8 cellular contexts compared by ENCODE assay signal in genomic region chr17:43832976-43833829, GRCh38. TPM values are rescaled to one million over a fixed set of nuclear protein-coding genes. Genes with fewer than 3 reads are reported as not detected.
DNase-seq lines count a peak whose midpoint lies in the region; ATAC-seq, FAIRE-seq and TF ChIP-seq lines count a peak whose summit lies in the region.

MPP3 (minus strand) TSS chr17:43833146; CDS start chr17:43831906, 1,240 bp downstream.

- peak within 1 kb of the TSS; percentile 84 for H3K4me3 Mint-ChIP-seq in activated naive CD4-positive, alpha-beta T cell treated with anti-CD3 and anti-CD28 coated beads, Interleukin-2, amount 50 U/mL, for 24 hours

- H3K9me3 ChIP-seq in gastroesophageal sphincter (no peaks in the 10 kb centered on the region), neural cell (ENCODE audit: low read length) (no peaks in the 10 kb centered on the region), thymus (ENCODE audit: control insufficient read depth) (peaks cover 3% of the 10 kb centered on the region)

- H2AFZ ChIP-seq in neural cell (ENCODE audit: low read depth, low read length): peak within 1 kb of the TSS; percentile 61

- no peak for TF ChIP-seq RAD21 in neural cell (conservative IDR thresholded peaks at IDR 0.05)

- H3K9me3 Mint-ChIP-seq in activated naive CD4-positive, alpha-beta T cell treated with anti-CD3 and anti-CD28 coated beads, Interleukin-2, amount 50 U/mL, for 24 hours: no peaks in the 10 kb centered on the region

- TF ChIP-seq POLR2A in gastroesophageal sphincter (IDR thresholded peaks at IDR 0.05): peak; percentile 37 to 60

- peaks cover 19% of the 10 kb centered on the region for H3K27me3 Mint-ChIP-seq in activated naive CD4-positive, alpha-beta T cell treated with anti-CD3 and anti-CD28 coated beads, Interleukin-2, amount 50 U/mL, for 24 hours

- ATAC-seq in gastroesophageal sphincter (peak; percentile 94), GM21723 (IDR thresholded peaks at IDR 0.05; ENCODE audit: unreplicated experiment) (no peak)

- H3K27me3 ChIP-seq in gastroesophageal sphincter (no peaks in the 10 kb centered on the region), neural cell (ENCODE audit: insufficient read depth, low read depth, low read length) (no peaks in the 10 kb centered on the region), thymus (ENCODE audit: control insufficient read depth, insufficient read depth) (peaks cover 31% of the 10 kb centered on the region)

- H3F3A ChIP-seq in neural cell (ENCODE audit: insufficient read depth, low read length, poor library complexity, severe bottlenecking): no peaks in the 10 kb centered on the region

- TF ChIP-seq EP300 in gastroesophageal sphincter (IDR thresholded peaks at IDR 0.05) (no peak), neural cell (conservative IDR thresholded peaks at IDR 0.05; ENCODE audit: poor library complexity, severe bottlenecking) (no peak)

- no peak for FAIRE-seq in RCC 7860 (lab: Jason Lieb, UNC)

- H3K27ac ChIP-seq in gastroesophageal sphincter (peak within 1 kb of the TSS in 3 of 4 donors; percentile 72 to 88 (median 79)), neural cell (ENCODE audit: low read length) (peak within 1 kb of the TSS; percentile 32), thymus (ENCODE audit: low read depth) (no peak within 1 kb of the TSS)

- no peaks in the 10 kb centered on the region for H3K79me2 ChIP-seq in neural cell (replicated peaks; ENCODE audit: insufficient read depth, low read length)

- TF ChIP-seq CTCF in gastroesophageal sphincter (IDR thresholded peaks at IDR 0.05): peak in 1 of 4 experiments; percentile 7
- no peak for TF ChIP-seq CTCF in neural cell (IDR thresholded peaks at IDR 0.05; ENCODE audit: poor library complexity, severe bottlenecking)

- H3K4me3 ChIP-seq in gastroesophageal sphincter: peak within 1 kb of the TSS; percentile 50 to 95
- H3K4me3 ChIP-seq in neural cell (ENCODE audit: low read length): peak within 1 kb of the TSS; percentile 87
- peak within 1 kb of the TSS; percentile 47 for H3K4me3 ChIP-seq in thymus (ENCODE audit: low read length)

- H4K20me1 ChIP-seq in neural cell (ENCODE audit: insufficient read depth): no peaks in the 10 kb centered on the region

- peak within 1 kb of the TSS; percentile 66 for H3K4me2 ChIP-seq in neural cell (ENCODE audit: low read length)

- H3K4me1 Mint-ChIP-seq in activated naive CD4-positive, alpha-beta T cell treated with anti-CD3 and anti-CD28 coated beads, Interleukin-2, amount 50 U/mL, for 24 hours: peaks cover 9% of the 10 kb centered on the region

- DNase-seq in Ammon's horn (ENCODE audit: low spot score) (peak; percentile 66), HPDE6-E6E7 (ENCODE audit: extremely low spot score) (peak; percentile 88), RCC 7860 (ENCODE audit: low spot score) (peak; percentile 46)

- no peaks in the 10 kb centered on the region for H3K9me2 ChIP-seq in neural cell (ENCODE audit: insufficient read depth, low read length)

- H3K27ac Mint-ChIP-seq in activated naive CD4-positive, alpha-beta T cell treated with anti-CD3 and anti-CD28 coated beads, Interleukin-2, amount 50 U/mL, for 24 hours: no peak within 1 kb of the TSS

- H3K36me3 Mint-ChIP-seq in activated naive CD4-positive, alpha-beta T cell treated with anti-CD3 and anti-CD28 coated beads, Interleukin-2, amount 50 U/mL, for 24 hours: no peaks in the 10 kb centered on the region

- 0 to 5% methylated on average over 3 to 11 of the region's 87 CpGs for WGBS in gastroesophageal sphincter (ENCODE audit: low coverage in 1 of 2), 2 donors
- 2% methylated on average over 85 of the region's 87 CpGs for WGBS in thymus

- peak within 1 kb of the TSS; percentile 75 for H3K9ac ChIP-seq in neural cell (ENCODE audit: low read length)

- H3K4me1 ChIP-seq in gastroesophageal sphincter (peaks cover 0 to 30% (median 6%) of the 10 kb centered on the region in 3 donors), thymus (ENCODE audit: control insufficient read depth, insufficient read depth, low read length) (no peaks in the 10 kb centered on the region)

- H3K36me3 ChIP-seq in gastroesophageal sphincter: peaks cover 0 to 32% of the 10 kb centered on the region in 2 donors
- no peaks in the 10 kb centered on the region for H3K36me3 ChIP-seq in neural cell (ENCODE audit: insufficient read depth, low read length)
- H3K36me3 ChIP-seq in thymus (ENCODE audit: control insufficient read depth, insufficient read depth): no peaks in the 10 kb centered on the region

TF ChIP-seq in neural cell, 6 proteins besides CTCF, POLR2A, EP300 and RAD21:
- TF ChIP-seq POLR2AphosphoS5 (IDR thresholded peaks at IDR 0.05) (peak; percentile 58), SMC3 (conservative IDR thresholded peaks at IDR 0.05; ENCODE audit: poor library complexity) (peak; percentile 28), REST (IDR thresholded peaks at IDR 0.05; ENCODE audit: borderline replicate concordance) (peak; percentile 35), MXI1 (conservative IDR thresholded peaks at IDR 0.05; ENCODE audit: poor library complexity, severe bottlenecking) (no peak), TAF1 (IDR thresholded peaks at IDR 0.05; ENCODE audit: low read depth) (peak; percentile 46)

RNA-seq across cellular contexts. Expression of gene MPP3, which starts in this region (rescaled TPM):
- 10 to 100 TPM in 1 of 4 donors, 1 to 10 TPM in 3; 5.1 to 10.8 (median 7.8) TPM for total RNA-seq in gastroesophageal sphincter
- 48.1 and 67.2 TPM in 2 replicates for polyA plus RNA-seq in neural cell
- 40.2 and 41.6 TPM in 2 replicates for polyA minus RNA-seq in neural cell
- polyA plus RNA-seq in thymus: 1.5 TPM

Comparison
In these comparisons a context has a peak if more than half of its experiments do, and no peak if none do; other contexts are left out.
1. RNA of gene MPP3 (polyA plus RNA-seq): 48.1 to 67.2 TPM in neural cell; 1.5 TPM in thymus (single experiment); every median in the first group is over 10 times any median in the second.
2. Peak in every context shown above with its lines, with median percentiles within 50 percentile points of each other: DNase-seq and H3K4me3 ChIP-seq.